Comparison of ENCODE assay signal across 8 cellular contexts in the genomic region with DNA sequence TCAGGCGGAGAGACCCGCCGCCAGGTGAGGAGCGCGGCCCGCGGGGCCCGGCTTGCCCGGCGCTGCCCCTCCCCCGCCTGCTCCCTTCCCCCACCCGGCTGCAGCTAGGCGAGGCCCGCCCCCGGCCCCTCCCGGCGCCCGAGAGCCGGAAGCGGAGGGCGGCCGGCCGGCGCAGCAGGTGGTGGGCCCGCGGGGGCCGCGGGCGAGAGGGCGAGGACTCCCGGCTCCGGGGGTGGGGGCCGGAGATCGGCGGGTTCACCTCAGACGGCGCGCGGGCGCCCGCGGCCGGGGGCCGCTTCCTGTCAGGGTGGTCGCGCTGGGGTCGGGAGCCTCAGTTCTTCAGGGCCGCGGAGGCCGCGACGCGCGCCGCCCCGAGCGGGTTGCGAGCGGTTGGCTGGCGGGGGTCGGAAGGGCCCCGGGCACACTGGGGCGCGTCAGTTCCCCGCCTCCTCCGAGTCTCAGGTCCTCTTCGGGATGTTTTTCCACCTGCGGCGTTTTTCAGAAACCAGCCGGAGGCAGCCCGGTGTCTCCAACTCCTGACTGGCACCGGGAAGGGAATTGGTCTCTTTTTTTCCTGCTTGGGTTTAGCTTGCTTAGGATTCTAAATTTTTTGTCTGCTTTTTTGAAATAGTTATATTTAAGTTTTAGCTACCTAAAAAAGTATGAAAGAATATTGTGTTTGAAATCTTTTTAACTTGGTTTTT. TPM values are rescaled to one million over a fixed set of nuclear protein-coding genes. Genes with fewer than 3 reads are reported as not detected.
DNase-seq lines count a peak whose midpoint lies in the region; ATAC-seq and TF ChIP-seq lines count a peak whose summit lies in the region.

No MANE protein-coding gene starts in this region.

- peak overlapping the region; percentile 86 for H3K27ac ChIP-seq in OCI-LY1 (ENCODE audit: low read depth, low read length, poor library complexity, severe bottlenecking)
- H3K27ac ChIP-seq in adipose tissue (ENCODE audit: low read depth, low read length), result peak overlapping the region; percentile 78
- peak overlapping the region; percentile 93 for H3K27ac ChIP-seq in right cardiac atrium (ENCODE audit: low read length)

- H3K4me3 ChIP-seq in Caco-2 (ENCODE audit: low read depth, low read length) (peak overlapping the region; percentile 67), OCI-LY1 (ENCODE audit: low read depth, low read length, poor library complexity, severe bottlenecking) (peak overlapping the region; percentile 84), right cardiac atrium (ENCODE audit: low read length) (peak overlapping the region; percentile 99), retinal pigment epithelial cell (ENCODE audit: low read length) (peak overlapping the region; percentile 81)

- peaks cover 22% of the 10 kb centered on the region for H3K4me1 Mint-ChIP-seq in Caco-2 (ENCODE audit: low read depth, unreplicated experiment)

- peaks cover 50% of the 10 kb centered on the region for H3K79me2 ChIP-seq in OCI-LY1 (ENCODE audit: insufficient read depth, low read length)

- POLR2A ChIA-PET in Caco-2 (lab: Charles Lee), result interaction anchor here (2.1 kb wide), 1 partner anchor 12 kb away, joined by 14 read pairs; no protein-coding TSS in a partner anchor

- H3K9me2 ChIP-seq in OCI-LY1 (ENCODE audit: low read depth, low read length), result no peaks in the 10 kb centered on the region

- peak; percentile 71 to 72 for DNase-seq in Caco-2
- DNase-seq in GM19238 (ENCODE audit: insufficient read length, low spot score), result peak; percentile 70
- DNase-seq in right cardiac atrium, result no peak
- DNase-seq in retinal pigment epithelial cell (ENCODE audit: low read depth), result no peak
- DNase-seq in NCI-H1694 (lab: John Stamatoyannopoulos, UW), result no peak

- peak overlapping the region; percentile 94 for H3K4me3 Mint-ChIP-seq in Caco-2 (ENCODE audit: unreplicated experiment)

- ATAC-seq in HG03342 (IDR thresholded peaks at IDR 0.05; ENCODE audit: unreplicated experiment) (peak; percentile 48), right cardiac atrium (peak; percentile 90 to 91)

- CTCF ChIA-PET in Caco-2 (lab: Charles Lee), result interaction anchor here (0.5 to 1.3 kb wide), 3 partner anchors 113 to 186 kb away, joined by 3 to 4 read pairs (median 3); no protein-coding TSS in a partner anchor

- H4K20me1 ChIP-seq in OCI-LY1 (ENCODE audit: insufficient read depth, low read length), result no peaks in the 10 kb centered on the region

- peaks cover 8% of the 10 kb centered on the region for H3K36me3 Mint-ChIP-seq in Caco-2 (ENCODE audit: insufficient read depth, unreplicated experiment)

- no peak overlapping the region for H2AFZ ChIP-seq in OCI-LY1 (ENCODE audit: low read length)

- H3K4me1 ChIP-seq in Caco-2, result peaks cover 12% of the 10 kb centered on the region; the same call in 1 of the 2 replicates
- peaks cover 47% of the 10 kb centered on the region for H3K4me1 ChIP-seq in OCI-LY1 (ENCODE audit: insufficient read depth, low read length, severe bottlenecking)
- no peaks in the 10 kb centered on the region for H3K4me1 ChIP-seq in right cardiac atrium (ENCODE audit: control insufficient read depth, insufficient read depth, low read length)

- 1% methylated on average over 50 to 72 of the region's 72 CpGs for WGBS in adipose tissue, 3 donors
- WGBS in right cardiac atrium, result under 1% methylated on average over 71 of the region's 72 CpGs

- peak overlapping the region; percentile 90 for H3K9ac ChIP-seq in OCI-LY1 (ENCODE audit: low read length)

- TF ChIP-seq CTCF in Caco-2 (IDR thresholded peaks at IDR 0.05; ENCODE audit: insufficient read depth in 1 of 2, low read depth in 1 of 2, low read length in 1 of 2, severe bottlenecking in 1 of 2, unreplicated experiment in 1 of 2), result no peak
- no peak for TF ChIP-seq CTCF in OCI-LY1 (IDR thresholded peaks at IDR 0.05; ENCODE audit: low read length)
- no peak for TF ChIP-seq CTCF in retinal pigment epithelial cell (conservative IDR thresholded peaks at IDR 0.05; ENCODE audit: low read depth, low read length)

- H3K27me3 ChIP-seq in Caco-2 (replicated peaks; ENCODE audit: control insufficient read depth, insufficient read depth, low read length) (no peaks in the 10 kb centered on the region), OCI-LY1 (ENCODE audit: insufficient read depth, low read length) (no peaks in the 10 kb centered on the region), right cardiac atrium (ENCODE audit: control insufficient read depth, insufficient read depth) (no peaks in the 10 kb centered on the region)

- no peaks in the 10 kb centered on the region for H3K27me3 Mint-ChIP-seq in Caco-2 (ENCODE audit: insufficient read depth, unreplicated experiment)

- H3K9me3 ChIP-seq in Caco-2 (no peaks in the 10 kb centered on the region), OCI-LY1 (ENCODE audit: low read length) (no peaks in the 10 kb centered on the region), right cardiac atrium (ENCODE audit: control insufficient read depth, low read length) (no peaks in the 10 kb centered on the region)

- H3K36me3 ChIP-seq in Caco-2 (ENCODE audit: control insufficient read depth, insufficient read depth, low read length), result no peaks in the 10 kb centered on the region
- no peaks in the 10 kb centered on the region for H3K36me3 ChIP-seq in OCI-LY1 (ENCODE audit: insufficient read depth, low read length)

- H3K27ac Mint-ChIP-seq in Caco-2 (ENCODE audit: unreplicated experiment), result peak overlapping the region; percentile 81

- H3K9me3 Mint-ChIP-seq in Caco-2 (ENCODE audit: unreplicated experiment), result no peaks in the 10 kb centered on the region

- intact Hi-C loops in Caco-2 (cut with micrococcal nuclease; ENCODE audit: unreplicated experiment), result loop anchor here (1.0 to 2.0 kb wide), 5 partner anchors 30 to 163 kb away; a partner anchor contains a TSS
- intact Hi-C loops in right cardiac atrium (cut with DNase I), result loop anchor here in 1 of 4 donors (5.0 kb wide), 1 partner anchor 92 kb away; a partner anchor contains a TSS

- peaks cover 5% of the 10 kb centered on the region; the same call in 1 of the 2 replicates for H3F3A ChIP-seq in OCI-LY1 (ENCODE audit: insufficient read depth, low read length)

- no TSS peak for BruUV-seq in Caco-2 (replicated peaks; lab: Mats Ljungman, UMichigan)

- H3K4me2 ChIP-seq in OCI-LY1 (ENCODE audit: low read length), result peak overlapping the region; percentile 73

RNA-seq across cellular contexts. Expression of a gene that starts 0.5 kb away (rescaled TPM):
- total RNA-seq in Caco-2 (2022) (40.5 and 44.7 TPM in 2 replicates), right cardiac atrium (10 to 100 TPM; 64.4 to 72.7 (median 70.4) TPM)
- polyA plus RNA-seq in adipose tissue (10 to 100 TPM; 31.0 to 97.4 (median 79.4) TPM), right cardiac atrium (84.6 TPM)

Comparison
In these comparisons a context has a peak if more than half of its experiments do, and no peak if none do; other contexts are left out.
1. DNase-seq: peak in Caco-2 (2 of 2) and GM19238 (single experiment); none in right cardiac atrium (0 of 3), retinal pigment epithelial cell (single experiment) and NCI-H1694 (single experiment).
2. Peak in every context shown above with its lines, with median percentiles within 50 percentile points of each other: H3K4me3 ChIP-seq and H3K27ac ChIP-seq.